Comparison of ENCODE assay signal across 8 cellular contexts in genomic region chr5:179558912-179559279, GRCh38. TPM values are rescaled to one million over a fixed set of nuclear protein-coding genes. Genes with fewer than 3 reads are reported as not detected.
DNase-seq lines count a peak whose midpoint lies in the region; ATAC-seq and TF ChIP-seq lines count a peak whose summit lies in the region.

No MANE protein-coding gene starts in this region.

- H3K36me3 ChIP-seq in BE2C (peaks cover 14% of the 10 kb centered on the region), HEK293 (ENCODE audit: control insufficient read depth in 2 of 2, insufficient read depth in 1 of 2, low read length in 2 of 2) (peaks cover 26 to 27% of the 10 kb centered on the region in 2 experiments), OCI-LY3 (replicated peaks; ENCODE audit: low read depth, low read length) (peaks cover 11% of the 10 kb centered on the region), lung (ENCODE audit: control insufficient read depth in 2 of 2, insufficient read depth in 2 of 2, low read length in 2 of 2) (peaks cover 10 to 12% of the 10 kb centered on the region in 2 donors), thyroid gland (peaks cover 15 to 22% of the 10 kb centered on the region in 2 donors)

- POLR2A ChIA-PET in HEK293 (lab: Yijun Ruan, JAX): interaction anchor here (0.8 to 2.6 kb wide), 12 partner anchors 8 to 118 kb away, joined by 3 to 44 read pairs (median 4); partner anchors contain the start of genes HNRNPH1 and RUFY1

- H3K9ac ChIP-seq in OCI-LY3 (ENCODE audit: low read length): peak overlapping the region; percentile 76

- no peaks in the 10 kb centered on the region for H4K20me1 ChIP-seq in OCI-LY3 (ENCODE audit: insufficient read depth, low read length)

- TF ChIP-seq CTCF in BE2C (IDR thresholded peaks at IDR 0.05; ENCODE audit: low read depth, low read length) (no peak), HEK293 (tag by site-specific recombination; IDR thresholded peaks at IDR 0.05) (no peak), OCI-LY3 (IDR thresholded peaks at IDR 0.05; ENCODE audit: low read depth, low read length) (no peak), lung (IDR thresholded peaks at IDR 0.05; ENCODE audit: control extremely low read depth, extremely low read depth) (no peak), thyroid gland (IDR thresholded peaks at IDR 0.05) (no peak)

- H3K27me3 ChIP-seq in BE2C (no peaks in the 10 kb centered on the region), OCI-LY3 (ENCODE audit: low read depth, low read length) (no peaks in the 10 kb centered on the region), lung (ENCODE audit: control insufficient read depth, insufficient read depth) (no peaks in the 10 kb centered on the region), thyroid gland (no peaks in the 10 kb centered on the region)

- DNase-seq in BE2C: peak; percentile 55
- DNase-seq in dermis blood vessel endothelial cell: peak; percentile 80
- peak; percentile 54 for DNase-seq in lung (ENCODE audit: low spot score)
- DNase-seq in thyroid gland: peak; percentile 30 to 38
- no peak for DNase-seq in effector CD4-positive, alpha-beta T cell

- H3K9me3 ChIP-seq in BE2C (no peaks in the 10 kb centered on the region), HEK293 (ENCODE audit: control insufficient read depth, insufficient read depth, low read depth, low read length) (no peaks in the 10 kb centered on the region), OCI-LY3 (ENCODE audit: insufficient read depth, low read length) (no peaks in the 10 kb centered on the region), lung (ENCODE audit: control insufficient read depth in 2 of 2, insufficient read depth in 1 of 2, low read length in 1 of 2) (no peaks in the 10 kb centered on the region), thyroid gland (no peaks in the 10 kb centered on the region)

- peaks cover 40% of the 10 kb centered on the region for H3K79me2 ChIP-seq in OCI-LY3 (ENCODE audit: low read length)

- TF ChIP-seq POLR2A in thyroid gland (IDR thresholded peaks at IDR 0.05): no peak

- peak overlapping the region; percentile 49; the same call in 1 of the 2 replicates for H2AFZ ChIP-seq in OCI-LY3 (ENCODE audit: low read depth, low read length)

- H3K27ac ChIP-seq in HEK293 (ENCODE audit: extremely low read depth, low read depth, low read length) (peak overlapping the region; percentile 75), OCI-LY3 (ENCODE audit: low read length) (peak overlapping the region; percentile 49), lung (ENCODE audit: low read depth in 1 of 2, low read length in 1 of 2) (peak overlapping the region; percentile 75 to 91), thyroid gland (peak overlapping the region; percentile 48 to 69 (median 59))

- CTCF ChIA-PET in HEK293 (lab: Yijun Ruan, JAX): interaction anchor here (0.6 to 0.8 kb wide), 2 partner anchors 38 to 50 kb away, joined by 3 read pairs; no protein-coding TSS in a partner anchor

- H3K4me3 ChIP-seq in BE2C (ENCODE audit: low read depth, low read length) (peak overlapping the region; percentile 86), HEK293 (ENCODE audit: low read depth, low read length) (peak overlapping the region; percentile 54), OCI-LY3 (ENCODE audit: low read length) (peak overlapping the region; percentile 85), lung (peak overlapping the region; percentile 47), thyroid gland (replicated peaks in 1 of 3) (peak overlapping the region; percentile 41 to 69 (median 61))

- ATAC-seq in lung (ENCODE audit: insufficient read depth, low FRiP score) (no peak), GM21786 (IDR thresholded peaks at IDR 0.05; ENCODE audit: unreplicated experiment) (no peak)

- 25 to 32% methylated on average over 14 of the region's 14 CpGs for WGBS in lung, 2 donors
- WGBS in thyroid gland, 2 donors: 11 to 15% methylated on average over 14 of the region's 14 CpGs

- intact Hi-C loops in thyroid gland (cut with DNase I): loop anchor here (5.0 kb wide), 1 partner anchor 63 kb away; the partner anchor contains the start of gene HNRNPH1

- peak overlapping the region; percentile 86 for H3K4me2 ChIP-seq in OCI-LY3 (ENCODE audit: low read length)

- H3K4me1 ChIP-seq in BE2C (no peaks in the 10 kb centered on the region), HEK293 (ENCODE audit: control insufficient read depth, insufficient read depth, low read length) (peaks cover 6% of the 10 kb centered on the region; the same call in 1 of the 2 replicates), OCI-LY3 (ENCODE audit: low read length) (peaks cover 9% of the 10 kb centered on the region; the same call in 1 of the 2 replicates), lung (ENCODE audit: control insufficient read depth in 2 of 2, insufficient read depth in 2 of 2, low read length in 2 of 2) (peaks cover 4 to 5% of the 10 kb centered on the region in 2 donors), thyroid gland (peaks cover 4 to 15% of the 10 kb centered on the region in 2 donors)

TF ChIP-seq in HEK293, 187 proteins besides CTCF, POLR2A, EP300 and RAD21 (continues in another document):
- TF ChIP-seq, protein P1, sequence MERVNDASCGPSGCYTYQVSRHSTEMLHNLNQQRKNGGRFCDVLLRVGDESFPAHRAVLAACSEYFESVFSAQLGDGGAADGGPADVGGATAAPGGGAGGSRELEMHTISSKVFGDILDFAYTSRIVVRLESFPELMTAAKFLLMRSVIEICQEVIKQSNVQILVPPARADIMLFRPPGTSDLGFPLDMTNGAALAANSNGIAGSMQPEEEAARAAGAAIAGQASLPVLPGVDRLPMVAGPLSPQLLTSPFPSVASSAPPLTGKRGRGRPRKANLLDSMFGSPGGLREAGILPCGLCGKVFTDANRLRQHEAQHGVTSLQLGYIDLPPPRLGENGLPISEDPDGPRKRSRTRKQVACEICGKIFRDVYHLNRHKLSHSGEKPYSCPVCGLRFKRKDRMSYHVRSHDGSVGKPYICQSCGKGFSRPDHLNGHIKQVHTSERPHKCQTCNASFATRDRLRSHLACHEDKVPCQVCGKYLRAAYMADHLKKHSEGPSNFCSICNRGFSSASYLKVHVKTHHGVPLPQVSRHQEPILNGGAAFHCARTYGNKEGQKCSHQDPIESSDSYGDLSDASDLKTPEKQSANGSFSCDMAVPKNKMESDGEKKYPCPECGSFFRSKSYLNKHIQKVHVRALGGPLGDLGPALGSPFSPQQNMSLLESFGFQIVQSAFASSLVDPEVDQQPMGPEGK (tag by site-specific recombination; IDR thresholded peaks at IDR 0.05): peak; percentile 11; the same call in 1 of the 2 replicates
- TF ChIP-seq ZXDB (tag by site-specific recombination; IDR thresholded peaks at IDR 0.05) (0 out of 2 replicates have a peak, but pooled peaks have one; percentile 10), ZNF561 (tag by site-specific recombination; IDR thresholded peaks at IDR 0.05; ENCODE audit: borderline replicate concordance) (no peak), WT1 (tag by site-specific recombination; IDR thresholded peaks at IDR 0.05) (no peak), MYNN (tag by site-specific recombination; IDR thresholded peaks at IDR 0.05; ENCODE audit: borderline replicate concordance) (peak; percentile 96), ZNF274 (IDR thresholded peaks at IDR 0.05; ENCODE audit: low read length) (no peak), ZNF274 (tag by site-specific recombination; IDR thresholded peaks at IDR 0.05; ENCODE audit: borderline replicate concordance) (no peak), BCL11B (tag by site-specific recombination; IDR thresholded peaks at IDR 0.05; ENCODE audit: low read depth) (no peak), HIC1 (tag by site-specific recombination; IDR thresholded peaks at IDR 0.05) (0 out of 2 replicates have a peak, but pooled peaks have one; percentile 31)
- TF ChIP-seq, protein P2, sequence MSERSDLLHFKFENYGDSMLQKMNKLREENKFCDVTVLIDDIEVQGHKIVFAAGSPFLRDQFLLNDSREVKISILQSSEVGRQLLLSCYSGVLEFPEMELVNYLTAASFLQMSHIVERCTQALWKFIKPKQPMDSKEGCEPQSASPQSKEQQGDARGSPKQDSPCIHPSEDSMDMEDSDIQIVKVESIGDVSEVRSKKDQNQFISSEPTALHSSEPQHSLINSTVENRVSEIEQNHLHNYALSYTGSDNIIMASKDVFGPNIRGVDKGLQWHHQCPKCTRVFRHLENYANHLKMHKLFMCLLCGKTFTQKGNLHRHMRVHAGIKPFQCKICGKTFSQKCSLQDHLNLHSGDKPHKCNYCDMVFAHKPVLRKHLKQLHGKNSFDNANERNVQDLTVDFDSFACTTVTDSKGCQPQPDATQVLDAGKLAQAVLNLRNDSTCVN (tag by site-specific recombination; optimal IDR thresholded peaks at IDR 0.05): peak; percentile 67
- TF ChIP-seq, protein P3, sequence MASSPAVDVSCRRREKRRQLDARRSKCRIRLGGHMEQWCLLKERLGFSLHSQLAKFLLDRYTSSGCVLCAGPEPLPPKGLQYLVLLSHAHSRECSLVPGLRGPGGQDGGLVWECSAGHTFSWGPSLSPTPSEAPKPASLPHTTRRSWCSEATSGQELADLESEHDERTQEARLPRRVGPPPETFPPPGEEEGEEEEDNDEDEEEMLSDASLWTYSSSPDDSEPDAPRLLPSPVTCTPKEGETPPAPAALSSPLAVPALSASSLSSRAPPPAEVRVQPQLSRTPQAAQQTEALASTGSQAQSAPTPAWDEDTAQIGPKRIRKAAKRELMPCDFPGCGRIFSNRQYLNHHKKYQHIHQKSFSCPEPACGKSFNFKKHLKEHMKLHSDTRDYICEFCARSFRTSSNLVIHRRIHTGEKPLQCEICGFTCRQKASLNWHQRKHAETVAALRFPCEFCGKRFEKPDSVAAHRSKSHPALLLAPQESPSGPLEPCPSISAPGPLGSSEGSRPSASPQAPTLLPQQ (tag by site-specific recombination; IDR thresholded peaks at IDR 0.05): 0 out of 2 replicates have a peak, but pooled peaks have one; percentile 36

RNA-seq across cellular contexts. Expression of gene RUFY1, which starts 8.5 kb away (rescaled TPM):
- 38.8 TPM for polyA plus RNA-seq in BE2C (2012; ENCODE audit: insufficient read depth, insufficient read length, low read depth)
- total RNA-seq in dermis blood vessel endothelial cell (65.9 and 67.8 TPM in 2 replicates), lung (10 to 100 TPM; 54.1 to 58.6 TPM), thyroid gland (10 to 100 TPM; 49.8 to 75.0 (median 63.0) TPM)
- 10 to 100 TPM; 37.3 to 47.9 TPM for polyA plus RNA-seq in lung
